Comparison of ENCODE assay signal across 30 cellular contexts in the genomic region with DNA sequence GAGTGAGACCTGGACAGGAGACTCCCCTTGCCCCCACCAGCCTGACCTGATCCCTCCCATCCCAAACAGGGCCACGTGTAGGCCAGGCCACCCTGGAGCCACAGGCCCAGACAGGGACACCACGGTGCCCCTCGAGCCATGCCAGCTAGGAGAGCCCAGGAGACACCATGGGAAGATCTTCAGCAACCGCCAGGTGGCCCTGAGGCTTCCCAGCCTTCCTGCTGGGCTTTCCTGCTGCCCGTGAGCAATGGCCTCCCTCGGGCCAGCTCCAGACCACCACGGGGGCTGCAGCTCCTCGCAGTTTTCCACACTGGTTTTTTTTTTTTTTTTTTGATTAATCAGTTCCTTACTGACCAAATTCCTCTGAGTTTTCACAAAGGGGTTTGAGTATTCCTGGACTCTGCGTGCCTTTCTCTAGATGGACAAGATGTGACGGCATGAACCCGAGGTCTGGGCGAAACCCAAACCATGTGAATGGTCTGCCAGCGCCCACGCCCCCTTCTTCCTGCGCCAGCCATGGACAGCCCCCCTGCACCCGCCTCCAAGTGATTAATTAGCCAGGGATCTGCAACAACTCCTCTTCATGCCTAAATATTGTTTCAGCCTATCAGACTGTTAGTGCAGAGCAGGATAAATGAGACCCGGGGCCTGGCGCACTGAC. TPM values are rescaled to one million over a fixed set of nuclear protein-coding genes. Genes with fewer than 3 reads are reported as not detected.
DNase-seq lines count a peak whose midpoint lies in the region; ATAC-seq and TF ChIP-seq lines count a peak whose summit lies in the region.
"Had no signal": no experiment of that assay in that cellular context is flagged by ENCODE, and none has a peak within 500 bp of the region (broad histone marks: within the 10 kb centered on the region; RNA-seq: fewer than 3 reads in every experiment).

No MANE protein-coding gene starts in this region.

- no peak overlapping the region for H3K9ac ChIP-seq in PC-3 (ENCODE audit: low read length)
- H3K9ac ChIP-seq: KMS-11 had no signal

- H3K4me1 ChIP-seq in PC-3 (ENCODE audit: insufficient read depth, low read length) (peaks cover 9% of the 10 kb centered on the region), osteoblast (ENCODE audit: insufficient read depth, low read length) (peaks cover 9% of the 10 kb centered on the region)
- H3K4me1 ChIP-seq: gastroesophageal sphincter had no signal

- CTCF ChIA-PET in PC-3 (lab: Charles Lee) = no interaction called here

- no peaks in the 10 kb centered on the region for H3K27me3 ChIP-seq in PC-3 (ENCODE audit: low read length)
- H3K27me3 ChIP-seq in osteoblast (ENCODE audit: insufficient read depth, low read length) = no peaks in the 10 kb centered on the region
- H3K27me3 ChIP-seq: esophagus muscularis mucosa, gastroesophageal sphincter, tibial nerve had no signal

- H3K27ac ChIP-seq in PC-3 (ENCODE audit: low read length) = no peak overlapping the region
- no peak overlapping the region for H3K27ac ChIP-seq in osteoblast (ENCODE audit: low read depth, low read length)
- H3K27ac ChIP-seq: esophagus muscularis mucosa, gastroesophageal sphincter, KMS-11, tibial nerve had no signal

- POLR2A ChIA-PET in PC-3 (lab: Charles Lee; ENCODE audit: unreplicated experiment) = no interaction called here

- H3K4me3 ChIP-seq in PC-3 (ENCODE audit: low read length) (no peak overlapping the region), fibroblast of mammary gland (ENCODE audit: control insufficient read depth, low read depth, low read length) (no peak overlapping the region), osteoblast (ENCODE audit: insufficient read depth, low read length) (no peak overlapping the region)
- H3K4me3 ChIP-seq: esophagus muscularis mucosa, gastroesophageal sphincter, tibial nerve had no signal

- H3K9me2 ChIP-seq in PC-3 (replicated peaks; ENCODE audit: low read length) = no peaks in the 10 kb centered on the region

- H3K9me3 ChIP-seq in PC-3 (ENCODE audit: low read length) = no peaks in the 10 kb centered on the region
- no peaks in the 10 kb centered on the region for H3K9me3 ChIP-seq in osteoblast (ENCODE audit: low read depth, low read length)
- H3K9me3 ChIP-seq: esophagus muscularis mucosa, gastroesophageal sphincter, tibial nerve had no signal

- no TSS peak for BruUV-seq in PC-3 (replicated peaks; lab: Mats Ljungman, UMichigan)

- H4K20me1 ChIP-seq in PC-3 (ENCODE audit: low read length) = no peaks in the 10 kb centered on the region
- H4K20me1 ChIP-seq in osteoblast (ENCODE audit: insufficient read depth, low read length) = no peaks in the 10 kb centered on the region

- H3K36me3 ChIP-seq in PC-3 (ENCODE audit: low read depth, low read length) = no peaks in the 10 kb centered on the region
- H3K36me3 ChIP-seq in osteoblast (ENCODE audit: insufficient read depth, low read length) = no peaks in the 10 kb centered on the region

- TF ChIP-seq CTCF in PC-3 (conservative IDR thresholded peaks at IDR 0.05; ENCODE audit: low read depth, low read length) (0 out of 2 replicates have a peak, but pooled peaks have one; percentile 5), fibroblast of mammary gland (conservative IDR thresholded peaks at IDR 0.05; ENCODE audit: control insufficient read depth, insufficient read depth, low read depth, low read length) (peak; percentile 1), osteoblast (IDR thresholded peaks at IDR 0.05; ENCODE audit: extremely low read depth, low read depth, low read length) (no peak)

- no peaks in the 10 kb centered on the region for H3F3A ChIP-seq in PC-3 (ENCODE audit: low read length, unreplicated experiment)

- H3K4me2 ChIP-seq in PC-3 (ENCODE audit: low read length) (no peak overlapping the region), osteoblast (ENCODE audit: insufficient read depth, low read length) (no peak overlapping the region)
- H3K4me2 ChIP-seq: KMS-11 had no signal

- ATAC-seq in PC-3 (no peak), GM18873 (IDR thresholded peaks at IDR 0.05; ENCODE audit: low FRiP score, unreplicated experiment) (no peak)
- ATAC-seq: activated naive CD8-positive, alpha-beta T cell treated with anti-CD3 and anti-CD28 coated beads, Interleukin-2, amount 50 U/mL, for 24 hours; gastroesophageal sphincter; left colon; sciatic nerve had no signal

- peak; percentile 79 for DNase-seq in AG20443 (ENCODE audit: low spot score)
- DNase-seq in PC-3 = no peak
- peak; percentile 85 for DNase-seq in fibroblast of mammary gland (ENCODE audit: low read depth)
- DNase-seq in osteoblast (ENCODE audit: insufficient read length, low spot score, missing footprints) = peak; percentile 58
- DNase-seq in DMS53 (lab: John Stamatoyannopoulos, UW) = no peak
- no peak for DNase-seq in stimulated activated CD4-positive, alpha-beta T cell treated with anti-CD3 and anti-CD28 coated beads, Interleukin-4, amount 100 ng/mL, for 24 hours
- DNase-seq: activated CD4-positive, alpha-beta memory T cell treated with anti-CD3 and anti-CD28 coated beads for 36 hours; activated CD4-positive, alpha-beta T cell treated with anti-CD3 and anti-CD28 coated beads for 1 hour; activated CD8-positive, alpha-beta memory T cell treated with anti-CD3 and anti-CD28 coated beads, Interleukin-2, amount 50 U/mL, for 4 hours; activated naive CD4-positive, alpha-beta T cell; activated naive CD8-positive, alpha-beta T cell treated with anti-CD3 and anti-CD28 coated beads, Interleukin-2, amount 50 U/mL, for 24 hours; DMS79 treated with DMSO at 0.1 percent for 48 hours; hippocampal formation; left colon; MM.1S; NCI-H1930; NCI-H2171 treated with DMSO at 0.1 percent for 48 hours; NCI-H524 treated with DMSO at 0.1 percent for 48 hours; OCI-M1; stimulated activated CD4-positive, alpha-beta T cell treated with anti-CD3 and anti-CD28 coated beads, Interleukin-12 subunit alpha, Interleukin-12 subunit beta, amount 100 ng/mL, for 4 hours; stimulated activated CD4-positive, alpha-beta T cell treated with anti-CD3 and anti-CD28 coated beads, Interleukin-4, amount 100 ng/mL, for 1 hour; T-helper 2 cell had no signal

- intact Hi-C loops in PC-3 (cut with micrococcal nuclease) = no loop called here

- H3K79me2 ChIP-seq in PC-3 (ENCODE audit: low read length) (no peaks in the 10 kb centered on the region), osteoblast (ENCODE audit: insufficient read depth, low read length) (no peaks in the 10 kb centered on the region)

- H2AFZ ChIP-seq in PC-3 (ENCODE audit: low read length) (no peak overlapping the region), osteoblast (ENCODE audit: low read length) (no peak overlapping the region)

RNA-seq across cellular contexts. Expression of gene TBX1, which starts 40.9 kb away (rescaled TPM):
- 15.9 and 18.6 TPM in 2 replicates for total RNA-seq in PC-3 (2014; rRNA removed)
- total RNA-seq in osteoblast = under 0.01 TPM in 1 of 2 replicates, not detected in the other
- total RNA-seq: activated CD4-positive, alpha-beta memory T cell treated with anti-CD3 and anti-CD28 coated beads for 36 hours; Calu3; H4 had no signal

RNA-seq across cellular contexts. Expression of gene GNB1L, which starts 53.2 kb away (rescaled TPM):
- total RNA-seq in PC-3 (2014; rRNA removed) = 27.0 and 28.8 TPM in 2 replicates
- total RNA-seq in osteoblast = 4.0 and 5.6 TPM in 2 replicates

RNA-seq across cellular contexts. Expression of gene RTL10, which starts 53.2 kb away (rescaled TPM):
- total RNA-seq in PC-3 (2014; rRNA removed) (7.8 and 12.2 TPM in 2 replicates), osteoblast (10.3 and 11.9 TPM in 2 replicates)

Comparison
In these comparisons a context has a peak if more than half of its experiments do, and no peak if none do; other contexts are left out.
1. DNase-seq: peak in AG20443 (single experiment), fibroblast of mammary gland (single experiment) and osteoblast (single experiment); none in PC-3 (single experiment), DMS53 (single experiment) and stimulated activated CD4-positive, alpha-beta T cell treated with anti-CD3 and anti-CD28 coated beads, Interleukin-4, amount 100 ng/mL, for 24 hours (single experiment).
2. RNA of gene TBX1, which starts 40.9 kb away (total RNA-seq): 15.9 to 18.6 TPM in PC-3; under 0.01 TPM in osteoblast; every median in the first group is over 10 times any median in the second.